ENCODE assay signal across 9 cellular contexts in genomic region chr16:49587511-49587910, GRCh38.
A peak's percentile ranks its signal among the peaks of the same experiment; 100 is the strongest.
DNase-seq lines count a peak whose midpoint lies in the region; ATAC-seq and TF ChIP-seq lines count a peak whose summit lies in the region.
"Had no signal": no experiment of that assay in that cellular context is flagged by ENCODE, and none has a peak within 500 bp of the region (broad histone marks: within the 10 kb centered on the region; RNA-seq: fewer than 3 reads in every experiment).

No MANE protein-coding gene starts in this region.

- H3K9me3 Mint-ChIP-seq in activated naive CD8-positive, alpha-beta T cell treated with anti-CD3 and anti-CD28 coated beads, Interleukin-2, amount 50 U/mL, for 24 hours, result no peaks in the 10 kb centered on the region
- no peaks in the 10 kb centered on the region for H3K9me3 Mint-ChIP-seq in activated naive CD8-positive, alpha-beta T cell treated with anti-CD3 and anti-CD28 coated beads for 36 hours
- H3K9me3 Mint-ChIP-seq in glutamatergic neuron (ENCODE audit: unreplicated experiment) (peaks cover 18% of the 10 kb centered on the region), nephron (no peaks in the 10 kb centered on the region)

- intact Hi-C loops in posterior vena cava (cut with DNase I), result no loop called here

- H3K4me3 ChIP-seq in MG63, result no peak overlapping the region

- H3K27me3 Mint-ChIP-seq in activated naive CD8-positive, alpha-beta T cell treated with anti-CD3 and anti-CD28 coated beads, Interleukin-2, amount 50 U/mL, for 24 hours, result no peaks in the 10 kb centered on the region
- no peaks in the 10 kb centered on the region for H3K27me3 Mint-ChIP-seq in activated naive CD8-positive, alpha-beta T cell treated with anti-CD3 and anti-CD28 coated beads for 36 hours
- H3K27me3 Mint-ChIP-seq in glutamatergic neuron (ENCODE audit: unreplicated experiment) (peaks cover 9% of the 10 kb centered on the region), nephron (ENCODE audit: low read depth) (no peaks in the 10 kb centered on the region)

- DNase-seq in activated naive CD8-positive, alpha-beta T cell treated with anti-CD3 and anti-CD28 coated beads, Interleukin-2, amount 50 U/mL, for 24 hours, result no peak
- no peak for DNase-seq in activated naive CD8-positive, alpha-beta T cell treated with anti-CD3 and anti-CD28 coated beads for 36 hours
- DNase-seq in glutamatergic neuron, result no peak
- DNase-seq in posterior vena cava (ENCODE audit: low spot score), result peak; percentile 31
- no peak for DNase-seq in DMS153 (lab: John Stamatoyannopoulos, UW)
- DNase-seq in activated CD4-positive, CD25-positive, alpha-beta regulatory T cell (lab: John Stamatoyannopoulos, UW), result no peak
- DNase-seq in MG63, result no peak

- no peak overlapping the region for H3K4me3 Mint-ChIP-seq in activated naive CD8-positive, alpha-beta T cell treated with anti-CD3 and anti-CD28 coated beads, Interleukin-2, amount 50 U/mL, for 24 hours
- H3K4me3 Mint-ChIP-seq in activated naive CD8-positive, alpha-beta T cell treated with anti-CD3 and anti-CD28 coated beads for 36 hours, result no peak overlapping the region
- H3K4me3 Mint-ChIP-seq in glutamatergic neuron (ENCODE audit: unreplicated experiment) (peak overlapping the region; percentile 47), nephron (no peak overlapping the region)
- H3K4me3 Mint-ChIP-seq: CD14-positive monocyte had no signal

- peak; percentile 20 for ATAC-seq in activated naive CD8-positive, alpha-beta T cell treated with anti-CD3 and anti-CD28 coated beads, Interleukin-2, amount 50 U/mL, for 24 hours

- H3K9me3 ChIP-seq in MG63, result no peaks in the 10 kb centered on the region

- no peaks in the 10 kb centered on the region for H3K27me3 ChIP-seq in MG63

- H3K36me3 Mint-ChIP-seq in activated naive CD8-positive, alpha-beta T cell treated with anti-CD3 and anti-CD28 coated beads, Interleukin-2, amount 50 U/mL, for 24 hours (ENCODE audit: low read depth), result no peaks in the 10 kb centered on the region
- H3K36me3 Mint-ChIP-seq in activated naive CD8-positive, alpha-beta T cell treated with anti-CD3 and anti-CD28 coated beads for 36 hours, result no peaks in the 10 kb centered on the region
- H3K36me3 Mint-ChIP-seq in glutamatergic neuron (ENCODE audit: unreplicated experiment), result no peaks in the 10 kb centered on the region
- H3K36me3 Mint-ChIP-seq in nephron (ENCODE audit: low read depth), result peaks cover 6% of the 10 kb centered on the region
- H3K36me3 Mint-ChIP-seq: CD14-positive monocyte had no signal

- no peaks in the 10 kb centered on the region for H3K36me3 ChIP-seq in MG63

- no peak overlapping the region for H3K27ac Mint-ChIP-seq in activated naive CD8-positive, alpha-beta T cell treated with anti-CD3 and anti-CD28 coated beads, Interleukin-2, amount 50 U/mL, for 24 hours
- H3K27ac Mint-ChIP-seq in activated naive CD8-positive, alpha-beta T cell treated with anti-CD3 and anti-CD28 coated beads for 36 hours, result no peak overlapping the region
- peak overlapping the region; percentile 50 for H3K27ac Mint-ChIP-seq in glutamatergic neuron (ENCODE audit: unreplicated experiment)
- peak overlapping the region; percentile 41 to 73 (median 46) for H3K27ac Mint-ChIP-seq in nephron

- TF ChIP-seq CTCF in glutamatergic neuron (IDR thresholded peaks at IDR 0.05; ENCODE audit: partially characterized antibody, unreplicated experiment), result no peak
- no peak for TF ChIP-seq CTCF in nephron (IDR thresholded peaks at IDR 0.05; ENCODE audit: unreplicated experiment in 3 of 3)

- no peaks in the 10 kb centered on the region for H3K4me1 Mint-ChIP-seq in activated naive CD8-positive, alpha-beta T cell treated with anti-CD3 and anti-CD28 coated beads, Interleukin-2, amount 50 U/mL, for 24 hours
- H3K4me1 Mint-ChIP-seq in activated naive CD8-positive, alpha-beta T cell treated with anti-CD3 and anti-CD28 coated beads for 36 hours, result no peaks in the 10 kb centered on the region
- H3K4me1 Mint-ChIP-seq in glutamatergic neuron (ENCODE audit: low read depth, unreplicated experiment) (peaks cover 61% of the 10 kb centered on the region), nephron (peaks cover 76% of the 10 kb centered on the region)

Comparison
In these comparisons a context has a peak if more than half of its experiments do, and no peak if none do; other contexts are left out.
1. H3K27ac Mint-ChIP-seq: peak in glutamatergic neuron (single experiment) and nephron (3 of 3); none in activated naive CD8-positive, alpha-beta T cell treated with anti-CD3 and anti-CD28 coated beads, Interleukin-2, amount 50 U/mL, for 24 hours (single experiment) and activated naive CD8-positive, alpha-beta T cell treated with anti-CD3 and anti-CD28 coated beads for 36 hours (single experiment).